2 cellular contexts compared by ENCODE assay signal in the genomic region with DNA sequence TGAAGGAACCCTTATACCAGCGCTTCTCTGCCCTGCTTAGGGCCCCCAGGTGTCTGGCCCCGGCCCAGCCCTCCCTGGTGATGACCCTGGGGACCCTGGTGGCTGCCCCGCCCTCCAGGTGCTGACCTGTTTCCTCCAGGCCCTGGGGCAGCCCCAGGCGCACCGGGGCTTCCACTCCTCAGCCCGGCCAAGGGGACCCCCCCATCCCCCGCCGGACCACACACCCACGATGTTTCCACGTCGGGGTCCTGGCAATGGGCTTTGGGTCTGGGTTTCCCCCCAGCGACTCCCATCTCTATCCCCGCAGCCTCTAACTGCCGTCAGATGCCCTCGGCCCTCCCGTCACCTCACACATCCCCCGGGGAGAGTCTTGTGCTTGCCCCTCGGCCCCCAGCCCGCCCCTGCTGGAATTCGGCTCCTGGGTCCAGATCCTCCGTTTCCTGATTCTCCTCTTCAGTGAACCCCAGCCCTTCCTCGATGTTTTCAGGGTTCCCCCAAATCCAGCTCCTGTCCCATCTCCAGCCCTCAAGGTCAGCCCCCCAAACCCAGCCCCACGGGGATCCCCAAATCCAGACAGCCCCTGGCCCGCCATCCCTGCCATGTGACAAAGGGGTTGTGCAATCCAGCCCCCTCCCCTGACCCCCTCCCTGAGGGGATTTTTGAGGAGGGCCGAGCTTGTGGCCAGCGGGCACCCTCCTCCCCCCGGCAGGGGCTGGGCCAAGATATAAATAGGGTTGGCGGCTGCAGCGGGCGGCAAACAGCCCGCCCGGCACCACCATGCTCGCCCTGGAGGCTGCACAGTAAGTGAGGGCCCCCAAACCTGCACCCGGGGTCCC.
TF ChIP-seq lines count a peak whose summit lies in the region.

A gene (plus strand): TSS at position 753 of the 836 bp plus-strand sequence. CDS start 25 bp downstream, at position 778.

TF ChIP-seq in Ishikawa, 13 proteins besides CTCF, POLR2A, EP300 and RAD21:
- TF ChIP-seq, protein P1, sequence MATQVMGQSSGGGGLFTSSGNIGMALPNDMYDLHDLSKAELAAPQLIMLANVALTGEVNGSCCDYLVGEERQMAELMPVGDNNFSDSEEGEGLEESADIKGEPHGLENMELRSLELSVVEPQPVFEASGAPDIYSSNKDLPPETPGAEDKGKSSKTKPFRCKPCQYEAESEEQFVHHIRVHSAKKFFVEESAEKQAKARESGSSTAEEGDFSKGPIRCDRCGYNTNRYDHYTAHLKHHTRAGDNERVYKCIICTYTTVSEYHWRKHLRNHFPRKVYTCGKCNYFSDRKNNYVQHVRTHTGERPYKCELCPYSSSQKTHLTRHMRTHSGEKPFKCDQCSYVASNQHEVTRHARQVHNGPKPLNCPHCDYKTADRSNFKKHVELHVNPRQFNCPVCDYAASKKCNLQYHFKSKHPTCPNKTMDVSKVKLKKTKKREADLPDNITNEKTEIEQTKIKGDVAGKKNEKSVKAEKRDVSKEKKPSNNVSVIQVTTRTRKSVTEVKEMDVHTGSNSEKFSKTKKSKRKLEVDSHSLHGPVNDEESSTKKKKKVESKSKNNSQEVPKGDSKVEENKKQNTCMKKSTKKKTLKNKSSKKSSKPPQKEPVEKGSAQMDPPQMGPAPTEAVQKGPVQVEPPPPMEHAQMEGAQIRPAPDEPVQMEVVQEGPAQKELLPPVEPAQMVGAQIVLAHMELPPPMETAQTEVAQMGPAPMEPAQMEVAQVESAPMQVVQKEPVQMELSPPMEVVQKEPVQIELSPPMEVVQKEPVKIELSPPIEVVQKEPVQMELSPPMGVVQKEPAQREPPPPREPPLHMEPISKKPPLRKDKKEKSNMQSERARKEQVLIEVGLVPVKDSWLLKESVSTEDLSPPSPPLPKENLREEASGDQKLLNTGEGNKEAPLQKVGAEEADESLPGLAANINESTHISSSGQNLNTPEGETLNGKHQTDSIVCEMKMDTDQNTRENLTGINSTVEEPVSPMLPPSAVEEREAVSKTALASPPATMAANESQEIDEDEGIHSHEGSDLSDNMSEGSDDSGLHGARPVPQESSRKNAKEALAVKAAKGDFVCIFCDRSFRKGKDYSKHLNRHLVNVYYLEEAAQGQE (IDR thresholded peaks at IDR 0.05; ENCODE audit: low read depth) = no peak
- TF ChIP-seq EGR1 (IDR thresholded peaks at IDR 0.05) (no peak), ZBTB7A (IDR thresholded peaks at IDR 0.05; ENCODE audit: low read depth) (peak; percentile 17)
TF ChIP-seq in Ishikawa: peak in this region for 1.

TF ChIP-seq in SK-N-SH, 30 proteins besides CTCF, POLR2A, EP300 and RAD21 (continued from another document):
- TF ChIP-seq FOSL2 (IDR thresholded peaks at IDR 0.05; ENCODE audit: borderline replicate concordance, low read depth) = no peak
- no peak for TF ChIP-seq RCOR1 (IDR thresholded peaks at IDR 0.05; ENCODE audit: low read length)
- no peak for TF ChIP-seq POLR2AphosphoS5 (IDR thresholded peaks at IDR 0.05; ENCODE audit: low read depth, low read length)
- no peak for TF ChIP-seq ELF1 (IDR thresholded peaks at IDR 0.05)
- TF ChIP-seq, protein P2, sequence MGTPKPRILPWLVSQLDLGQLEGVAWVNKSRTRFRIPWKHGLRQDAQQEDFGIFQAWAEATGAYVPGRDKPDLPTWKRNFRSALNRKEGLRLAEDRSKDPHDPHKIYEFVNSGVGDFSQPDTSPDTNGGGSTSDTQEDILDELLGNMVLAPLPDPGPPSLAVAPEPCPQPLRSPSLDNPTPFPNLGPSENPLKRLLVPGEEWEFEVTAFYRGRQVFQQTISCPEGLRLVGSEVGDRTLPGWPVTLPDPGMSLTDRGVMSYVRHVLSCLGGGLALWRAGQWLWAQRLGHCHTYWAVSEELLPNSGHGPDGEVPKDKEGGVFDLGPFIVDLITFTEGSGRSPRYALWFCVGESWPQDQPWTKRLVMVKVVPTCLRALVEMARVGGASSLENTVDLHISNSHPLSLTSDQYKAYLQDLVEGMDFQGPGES (IDR thresholded peaks at IDR 0.05; ENCODE audit: low read depth, low read length) = no peak
